In genomic region chr12:100163416-100164152, GRCh38 we compare ENCODE assay signal across 8 cellular contexts. TPM values are rescaled to one million over a fixed set of nuclear protein-coding genes. Genes with fewer than 3 reads are reported as not detected.
DNase-seq lines count a peak whose midpoint lies in the region; ATAC-seq, FAIRE-seq and TF ChIP-seq lines count a peak whose summit lies in the region.

No MANE protein-coding gene starts in this region.

- no peaks in the 10 kb centered on the region for H4K20me1 ChIP-seq in HepG2 (ENCODE audit: insufficient read depth, low read length)

- peak overlapping the region; percentile 81 for H3K27ac Mint-ChIP-seq in activated CD4-positive, alpha-beta T cell treated with anti-CD3 and anti-CD28 coated beads, Interleukin-2, amount 10 ng/mL, durations not matched to agents 7 days and 5 days

- TF ChIP-seq CTCF in AG10803 (conservative IDR thresholded peaks at IDR 0.05; ENCODE audit: low read length) (peak; percentile 29; the same call in 1 of the 2 replicates), coronary artery (IDR thresholded peaks at IDR 0.05) (no peak), HepG2 (CRISPR knock-in tag; IDR thresholded peaks at IDR 0.05) (no peak)

- TF ChIP-seq EP300 in HepG2 (IDR thresholded peaks at IDR 0.05; ENCODE audit: low read depth in 2 of 2, low read length in 2 of 2) (no peak), HepG2 (CRISPR knock-in tag; IDR thresholded peaks at IDR 0.05; ENCODE audit: borderline replicate concordance) (no peak)

- intact Hi-C loops in HepG2 (cut with micrococcal nuclease; ENCODE audit: unreplicated experiment), result no loop called here

- no peaks in the 10 kb centered on the region for H3K27me3 ChIP-seq in HepG2 (ENCODE audit: control insufficient read depth in 1 of 2, insufficient read depth in 2 of 2, low read length in 2 of 2)

- BruUV-seq in HepG2 (replicated peaks; lab: Mats Ljungman, UMichigan), result no TSS peak

- H3K9me3 Mint-ChIP-seq in activated CD4-positive, alpha-beta T cell treated with anti-CD3 and anti-CD28 coated beads, Interleukin-2, amount 10 ng/mL, durations not matched to agents 7 days and 5 days, result no peaks in the 10 kb centered on the region

- CTCF ChIA-PET in activated CD4-positive, alpha-beta T cell treated with anti-CD3 and anti-CD28 coated beads, Interleukin-2, amount 10 ng/mL, durations not matched to agents 7 days and 5 days (lab: Charles Lee), result interaction anchor here (0.9 to 2.1 kb wide), 4 partner anchors 9 to 71 kb away, joined by 3 to 10 read pairs (median 4); no protein-coding TSS in a partner anchor
- CTCF ChIA-PET in HepG2 (lab: Yijun Ruan, JAX; ENCODE audit: low intra/inter-chr PET ratio, low total read pairs), result no interaction called here

- no peaks in the 10 kb centered on the region for H3K79me2 ChIP-seq in HepG2 (ENCODE audit: insufficient read depth, low read length)

- peak; percentile 91 for FAIRE-seq in GM19239 (lab: Jason Lieb, UNC)
- FAIRE-seq in HepG2 (lab: Jason Lieb, UNC), result no peak

- H3K4me2 ChIP-seq in HepG2 (ENCODE audit: low read depth, low read length), result no peak overlapping the region

- peaks cover 7% of the 10 kb centered on the region for H3K36me3 Mint-ChIP-seq in activated CD4-positive, alpha-beta T cell treated with anti-CD3 and anti-CD28 coated beads, Interleukin-2, amount 10 ng/mL, durations not matched to agents 7 days and 5 days (ENCODE audit: low read depth)

- H3K4me3 ChIP-seq in AG10803 (ENCODE audit: low read length) (peak overlapping the region; percentile 43), coronary artery (peak overlapping the region; percentile 54), HepG2 (replicated peaks in 1 of 3; ENCODE audit: insufficient read depth in 1 of 3, low read depth in 2 of 3, low read length in 3 of 3) (no peak overlapping the region)

- peaks cover 2% of the 10 kb centered on the region in 2 experiments; a peak in 3 of 5 replicates for H3K36me3 ChIP-seq in HepG2 (replicated peaks in 1 of 2; ENCODE audit: control insufficient read depth in 1 of 2, insufficient read depth in 2 of 2, low read length in 2 of 2)

- H3K4me1 Mint-ChIP-seq in activated CD4-positive, alpha-beta T cell treated with anti-CD3 and anti-CD28 coated beads, Interleukin-2, amount 10 ng/mL, durations not matched to agents 7 days and 5 days, result peaks cover 15% of the 10 kb centered on the region

- H3K9ac ChIP-seq in HepG2 (ENCODE audit: insufficient read depth, low read depth, low read length), result no peak overlapping the region

- no peak for TF ChIP-seq POLR2A in HepG2 (IDR thresholded peaks at IDR 0.05; ENCODE audit: insufficient read depth in 1 of 2, low read depth in 2 of 2, low read length in 2 of 2)

- POLR2A ChIA-PET in activated CD4-positive, alpha-beta T cell treated with anti-CD3 and anti-CD28 coated beads, Interleukin-2, amount 10 ng/mL, durations not matched to agents 7 days and 5 days (lab: Charles Lee), result no interaction called here
- POLR2A ChIA-PET in HepG2 (lab: Yijun Ruan, JAX), result no interaction called here

- no peak overlapping the region for H3K27ac ChIP-seq in coronary artery
- no peak overlapping the region for H3K27ac ChIP-seq in HepG2 (ENCODE audit: extremely low read length, insufficient read depth, low read length)

- WGBS in HepG2 (ENCODE audit: low lambda C conversion rate), result 97% methylated on average over 16 of the region's 16 CpGs

- no peaks in the 10 kb centered on the region for H3K4me1 ChIP-seq in HepG2 (ENCODE audit: insufficient read depth, low read length)

- TF ChIP-seq RAD21 in HepG2 (CRISPR knock-in tag; IDR thresholded peaks at IDR 0.05), result no peak

- H3K4me3 Mint-ChIP-seq in activated CD4-positive, alpha-beta T cell treated with anti-CD3 and anti-CD28 coated beads, Interleukin-2, amount 10 ng/mL, durations not matched to agents 7 days and 5 days, result peak overlapping the region; percentile 49

- peaks cover 4% of the 10 kb centered on the region; the same call in 1 of the 2 replicates for H3K9me3 ChIP-seq in HepG2 (ENCODE audit: low read length)

- ATAC-seq in HG03342 (IDR thresholded peaks at IDR 0.05; ENCODE audit: unreplicated experiment), result peak; percentile 99
- ATAC-seq in HepG2, result no peak; the same call in 2 of the 3 replicates

- in situ Hi-C loops in HepG2 (cut with HindIII; ENCODE audit: extremely low pct_ligation_motif_present, low pct_unique_long_range_greater_than_20kb), result no loop called here

- DNase-seq in AG10803 (ENCODE audit: low read depth) (peak; percentile 48), GM19239 (ENCODE audit: insufficient read length, low spot score) (peak; percentile 71), NCI-H510A (lab: John Stamatoyannopoulos, UW) (peak; percentile 76), coronary artery (ENCODE audit: low spot score) (peak; percentile 83), HepG2 (ENCODE audit: low spot score) (no peak)
- peak; percentile 77 for DNase-seq in activated CD4-positive, alpha-beta T cell treated with anti-CD3 and anti-CD28 coated beads, Interleukin-2, amount 10 ng/mL, durations not matched to agents 7 days and 5 days
- peak; percentile 37 to 70 (median 55) for DNase-seq in stimulated activated CD4-positive, alpha-beta T cell treated with anti-CD3 and anti-CD28 coated beads, TNF-alpha, amount 100 ng/mL, for 24 hours (ENCODE audit: low read depth in 3 of 3)

- no peak overlapping the region for H2AFZ ChIP-seq in HepG2 (ENCODE audit: low read length)

- H3K27me3 Mint-ChIP-seq in activated CD4-positive, alpha-beta T cell treated with anti-CD3 and anti-CD28 coated beads, Interleukin-2, amount 10 ng/mL, durations not matched to agents 7 days and 5 days, result no peaks in the 10 kb centered on the region

TF ChIP-seq in HepG2, 621 proteins besides CTCF, POLR2A, EP300 and RAD21:
- TF ChIP-seq ZNF768 (CRISPR knock-in tag; IDR thresholded peaks at IDR 0.05) (peak; percentile 28; the same call in 1 of the 2 replicates), ESRRA (CRISPR knock-in tag; IDR thresholded peaks at IDR 0.05; ENCODE audit: low read depth) (no peak)

RNA-seq across cellular contexts. Expression of gene BLTP3B, which starts 20.9 kb away (rescaled TPM):
- total RNA-seq in activated CD4-positive, alpha-beta T cell treated with anti-CD3 and anti-CD28 coated beads, Interleukin-2, amount 10 ng/mL, durations not matched to agents 7 days and 5 days, result 10 to 100 TPM; 18.0 to 19.8 TPM
- total RNA-seq in HepG2 (2016; rRNA removed; fragmentation: Illumina TruSeq; extraction: Trizol), result 24.4 and 35.3 TPM in 2 replicates
- 6.4 and 8.3 TPM in 2 replicates for total RNA-seq in HepG2 (2016; cell fraction: cytosol; rRNA removed; fragmentation: Illumina TruSeq; extraction: Trizol; ENCODE audit: low read depth)
- total RNA-seq in HepG2 (2016; cell fraction: insoluble cytoplasmic fraction; rRNA removed; fragmentation: Illumina TruSeq; extraction: Trizol), result 24.0 and 39.1 TPM in 2 replicates
- total RNA-seq in HepG2 (2016; cell fraction: membrane; rRNA removed; fragmentation: Illumina TruSeq; extraction: Trizol), result 17.5 and 20.1 TPM in 2 replicates
- total RNA-seq in HepG2 (2016; cell fraction: nucleus; rRNA removed; fragmentation: Illumina TruSeq; extraction: Trizol), result 25.8 and 34.2 TPM in 2 replicates
- polyA plus RNA-seq in HepG2 (2011; rRNA removed), result 10.8 and 15.6 TPM in 2 replicates
- 5.5 and 9.7 TPM in 2 replicates for polyA plus RNA-seq in HepG2 (2011; cell fraction: cytosol; rRNA removed)
- polyA plus RNA-seq in HepG2 (2011; cell fraction: nucleus; rRNA removed), result 3.1 and 4.8 TPM in 2 replicates
- polyA plus RNA-seq in HepG2 (2012), result 8.8 and 14.0 TPM in 2 replicates
- polyA plus RNA-seq in HepG2 (2016; cell fraction: cytosol; fragmentation: Illumina TruSeq; extraction: Trizol; ENCODE audit: low read depth), result 2.1 and 2.2 TPM in 2 replicates
- 20.4 and 22.1 TPM in 2 replicates for polyA plus RNA-seq in HepG2 (2016; cell fraction: insoluble cytoplasmic fraction; fragmentation: Illumina TruSeq; extraction: Trizol; ENCODE audit: low read depth)
- polyA plus RNA-seq in HepG2 (2016; cell fraction: membrane; fragmentation: Illumina TruSeq; extraction: Trizol; ENCODE audit: low read depth), result 6.4 and 7.6 TPM in 2 replicates
- 12.8 and 14.3 TPM in 2 replicates for polyA plus RNA-seq in HepG2 (2016; cell fraction: nucleus; fragmentation: Illumina TruSeq; extraction: Trizol; ENCODE audit: insufficient read depth, low read depth)
- 7.8 and 20.8 TPM in 2 replicates for polyA minus RNA-seq in HepG2 (2011; rRNA and poly(A)+ RNA removed; ENCODE audit: low replicate concordance)
- 21.3 and 23.3 TPM in 2 replicates for polyA minus RNA-seq in HepG2 (2011; cell fraction: cytosol; rRNA and poly(A)+ RNA removed)
- 37.6 and 42.9 TPM in 2 replicates for polyA minus RNA-seq in HepG2 (2011; cell fraction: nucleus; rRNA and poly(A)+ RNA removed)

RNA-seq across cellular contexts. Expression of gene ACTR6, which starts 37.0 kb away (rescaled TPM):
- 10 to 100 TPM; 27.6 to 33.8 TPM for total RNA-seq in activated CD4-positive, alpha-beta T cell treated with anti-CD3 and anti-CD28 coated beads, Interleukin-2, amount 10 ng/mL, durations not matched to agents 7 days and 5 days
- total RNA-seq in HepG2 (2016; rRNA removed; fragmentation: Illumina TruSeq; extraction: Trizol), result 22.4 and 37.8 TPM in 2 replicates
- 2.9 and 3.8 TPM in 2 replicates for total RNA-seq in HepG2 (2016; cell fraction: cytosol; rRNA removed; fragmentation: Illumina TruSeq; extraction: Trizol; ENCODE audit: low read depth)
- total RNA-seq in HepG2 (2016; cell fraction: insoluble cytoplasmic fraction; rRNA removed; fragmentation: Illumina TruSeq; extraction: Trizol), result 24.5 and 40.5 TPM in 2 replicates
- 4.5 and 7.5 TPM in 2 replicates for total RNA-seq in HepG2 (2016; cell fraction: membrane; rRNA removed; fragmentation: Illumina TruSeq; extraction: Trizol)
- 15.4 and 16.8 TPM in 2 replicates for total RNA-seq in HepG2 (2016; cell fraction: nucleus; rRNA removed; fragmentation: Illumina TruSeq; extraction: Trizol)
- polyA plus RNA-seq in HepG2 (2011; rRNA removed), result 7.6 and 12.9 TPM in 2 replicates
- 8.2 and 8.8 TPM in 2 replicates for polyA plus RNA-seq in HepG2 (2011; cell fraction: cytosol; rRNA removed)
- polyA plus RNA-seq in HepG2 (2011; cell fraction: nucleus; rRNA removed), result 7.1 and 8.9 TPM in 2 replicates
- 11.1 and 26.5 TPM in 2 replicates for polyA plus RNA-seq in HepG2 (2012)
- 1.9 and 2.1 TPM in 2 replicates for polyA plus RNA-seq in HepG2 (2016; cell fraction: cytosol; fragmentation: Illumina TruSeq; extraction: Trizol; ENCODE audit: low read depth)
- 27.7 and 30.4 TPM in 2 replicates for polyA plus RNA-seq in HepG2 (2016; cell fraction: insoluble cytoplasmic fraction; fragmentation: Illumina TruSeq; extraction: Trizol; ENCODE audit: low read depth)
- 3.2 and 3.7 TPM in 2 replicates for polyA plus RNA-seq in HepG2 (2016; cell fraction: membrane; fragmentation: Illumina TruSeq; extraction: Trizol; ENCODE audit: low read depth)
- polyA plus RNA-seq in HepG2 (2016; cell fraction: nucleus; fragmentation: Illumina TruSeq; extraction: Trizol; ENCODE audit: insufficient read depth, low read depth), result 13.9 and 18.1 TPM in 2 replicates
- polyA minus RNA-seq in HepG2 (2011; rRNA and poly(A)+ RNA removed; ENCODE audit: low replicate concordance), result 1.8 and 6.6 TPM in 2 replicates
- polyA minus RNA-seq in HepG2 (2011; cell fraction: cytosol; rRNA and poly(A)+ RNA removed), result 4.1 and 7.1 TPM in 2 replicates
- polyA minus RNA-seq in HepG2 (2011; cell fraction: nucleus; rRNA and poly(A)+ RNA removed), result 18.9 and 28.3 TPM in 2 replicates

Comparison
In these comparisons a context has a peak if more than half of its experiments do, and no peak if none do; other contexts are left out.
1. H3K4me3 ChIP-seq: peak in AG10803 (single experiment) and coronary artery (single experiment); none in HepG2 (0 of 3).